ENCODE assay signal across 13 cellular contexts in genomic region chr4:102036619-102037376, GRCh38.
DNase-seq lines count a peak whose midpoint lies in the region; ATAC-seq and TF ChIP-seq lines count a peak whose summit lies in the region.
"Had no signal": no experiment of that assay in that cellular context is flagged by ENCODE, and none has a peak within 500 bp of the region (broad histone marks: within the 10 kb centered on the region; RNA-seq: fewer than 3 reads in every experiment).

No MANE protein-coding gene starts in this region.

- no peak overlapping the region for H3K4me3 Mint-ChIP-seq in activated B cell treated with CpG ODN at 0.5 μM for 24 hours
- H3K4me3 Mint-ChIP-seq in memory B cell: no peak overlapping the region
- H3K4me3 Mint-ChIP-seq: endodermal cell had no signal

- POLR2A ChIA-PET in activated B cell treated with CpG ODN at 0.5 μM for 24 hours (lab: Charles Lee): interaction anchor here (0.7 kb wide), 1 partner anchor 15 kb away, joined by 3 read pairs; no protein-coding TSS in a partner anchor

- H3K36me3 Mint-ChIP-seq in activated B cell treated with CpG ODN at 0.5 μM for 24 hours (ENCODE audit: low read depth): peaks cover 91% of the 10 kb centered on the region
- H3K36me3 Mint-ChIP-seq in memory B cell: peaks cover 49% of the 10 kb centered on the region

- CTCF ChIA-PET in activated B cell treated with CpG ODN at 0.5 μM for 24 hours (lab: Charles Lee): no interaction called here

- TF ChIP-seq CTCF in activated B cell treated with CpG ODN at 0.5 μM for 24 hours (IDR thresholded peaks at IDR 0.05): no peak

- ATAC-seq in activated B cell treated with CpG ODN at 0.5 μM for 24 hours (ENCODE audit: low read depth) (no peak), memory B cell (ENCODE audit: low read depth) (no peak), esophagus mucosa (no peak), HG03095 (IDR thresholded peaks at IDR 0.05; ENCODE audit: unreplicated experiment) (no peak)

- DNase-seq in DMS153 treated with DMSO at 0.1 percent for 48 hours (lab: John Stamatoyannopoulos, UW; ENCODE audit: unreplicated experiment): peak; percentile 21
- DNase-seq in NCI-H1092 (lab: John Stamatoyannopoulos, UW): peak; percentile 20
- no peak for DNase-seq in activated B cell treated with CpG ODN at 0.5 μM for 24 hours
- no peak for DNase-seq in memory B cell (ENCODE audit: low spot score in 2 of 2)
- DNase-seq in activated CD4-positive, CD25-positive, alpha-beta regulatory T cell (lab: John Stamatoyannopoulos, UW): no peak
- DNase-seq in NCI-H1930 (lab: John Stamatoyannopoulos, UW): no peak
- DNase-seq: activated CD4-positive, alpha-beta T cell treated with anti-CD3 and anti-CD28 coated beads for 4 hours; endodermal cell; Kasumi-1; occipital lobe; stimulated activated CD4-positive, alpha-beta T cell treated with anti-CD3 and anti-CD28 coated beads, Interleukin-2, amount 100 ng/mL, for 48 hours had no signal

- intact Hi-C loops in activated B cell treated with CpG ODN at 0.5 μM for 24 hours (cut with micrococcal nuclease): loop anchor here (2.0 kb wide), 1 partner anchor 14 kb away; no protein-coding TSS in a partner anchor

- H3K4me1 Mint-ChIP-seq in activated B cell treated with CpG ODN at 0.5 μM for 24 hours: peaks cover 29% of the 10 kb centered on the region
- H3K4me1 Mint-ChIP-seq in memory B cell: peaks cover 12% of the 10 kb centered on the region
- H3K4me1 Mint-ChIP-seq: endodermal cell had no signal

- H3K27me3 Mint-ChIP-seq in activated B cell treated with CpG ODN at 0.5 μM for 24 hours (no peaks in the 10 kb centered on the region), memory B cell (no peaks in the 10 kb centered on the region)

- H3K9me3 Mint-ChIP-seq in activated B cell treated with CpG ODN at 0.5 μM for 24 hours (no peaks in the 10 kb centered on the region), memory B cell (no peaks in the 10 kb centered on the region)
- H3K9me3 Mint-ChIP-seq: endodermal cell had no signal

- peak overlapping the region; percentile 50 for H3K27ac Mint-ChIP-seq in activated B cell treated with CpG ODN at 0.5 μM for 24 hours
- peak overlapping the region; percentile 86 for H3K27ac Mint-ChIP-seq in memory B cell
- H3K27ac Mint-ChIP-seq: endodermal cell had no signal

Comparison
In these comparisons a context has a peak if more than half of its experiments do, and no peak if none do; other contexts are left out.
1. DNase-seq: peak in DMS153 treated with DMSO at 0.1 percent for 48 hours (single experiment) and NCI-H1092 (single experiment); none in activated B cell treated with CpG ODN at 0.5 μM for 24 hours (single experiment), memory B cell (0 of 2), activated CD4-positive, CD25-positive, alpha-beta regulatory T cell (0 of 4) and NCI-H1930 (0 of 2).